ENCODE assay signal across 8 cellular contexts in the genomic region with DNA sequence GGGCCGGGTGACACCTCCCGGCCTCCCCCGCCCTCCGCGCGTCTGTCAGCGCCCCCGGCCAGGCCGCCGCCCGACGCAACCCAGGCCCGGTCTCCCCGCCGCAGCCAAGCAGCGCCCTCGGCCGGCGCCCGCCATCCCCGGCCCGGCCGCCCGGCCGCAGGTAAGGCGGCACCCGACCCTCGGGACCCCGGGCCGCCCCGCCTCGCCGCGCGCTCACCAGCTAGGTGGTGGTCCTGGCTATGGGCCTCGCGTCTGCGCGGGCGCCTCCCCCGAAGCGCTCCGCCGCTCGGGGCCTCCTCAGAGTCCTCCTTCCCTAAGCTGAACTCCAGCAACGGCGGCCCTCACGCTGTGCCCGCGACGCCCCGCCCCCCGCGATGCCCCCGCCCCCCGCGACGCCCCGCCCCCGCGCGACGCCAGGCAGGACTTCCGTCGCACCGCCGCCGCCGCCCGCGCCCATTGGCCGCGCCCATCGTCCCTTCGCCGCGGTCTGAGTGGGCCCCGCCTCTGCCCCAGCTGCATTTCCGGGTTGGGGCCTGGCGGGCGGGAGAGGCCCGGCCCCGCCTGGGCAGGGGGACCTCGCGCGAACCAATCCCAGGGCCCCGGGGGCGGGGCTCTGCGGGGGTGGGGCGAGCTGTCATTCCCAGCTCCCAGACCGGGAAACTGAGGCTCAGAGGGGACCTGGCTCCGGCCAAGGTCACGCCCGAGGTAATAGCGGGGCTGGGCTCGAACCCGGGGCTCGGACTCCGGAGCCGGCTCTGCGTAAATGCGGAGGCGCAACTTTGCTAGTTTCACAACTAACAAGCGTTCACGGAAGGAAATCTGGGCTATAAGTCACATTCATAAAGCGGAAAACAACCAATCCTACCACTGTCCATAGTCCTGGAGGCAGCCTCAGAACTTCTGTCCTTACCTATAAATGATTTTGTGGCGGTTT. TPM values are rescaled to one million over a fixed set of nuclear protein-coding genes. Genes with fewer than 3 reads are reported as not detected.
A peak's percentile ranks its signal among the peaks of the same experiment; 100 is the strongest.
DNase-seq lines count a peak whose midpoint lies in the region; ATAC-seq and TF ChIP-seq lines count a peak whose summit lies in the region.

No MANE protein-coding gene starts in this region.

- H3K9me3 Mint-ChIP-seq in activated T-cell treated with anti-CD3 and anti-CD28 coated beads, Interleukin-2, amount 50 U/mL, for 72 hours = no peaks in the 10 kb centered on the region
- H3K9me3 Mint-ChIP-seq in naive B cell = no peaks in the 10 kb centered on the region
- H3K9me3 Mint-ChIP-seq in stimulated activated effector memory CD8-positive, alpha-beta T cell treated with anti-CD3 and anti-CD28 coated beads, Interleukin-12 subunit alpha, Interleukin-12 subunit beta, amount 100 ng/mL, for 72 hours = no peaks in the 10 kb centered on the region

- H3K36me3 ChIP-seq in KOPT-K1 (ENCODE audit: insufficient read depth, low read length) (peaks cover 6% of the 10 kb centered on the region; the same call in 1 of the 2 replicates), Panc1 (ENCODE audit: control insufficient read depth, insufficient read depth, low read length) (no peaks in the 10 kb centered on the region), esophagus squamous epithelium (peaks cover 0 to 20% (median 0%) of the 10 kb centered on the region in 3 donors)

- CTCF ChIA-PET in Panc1 (lab: Charles Lee) = no interaction called here

- peak overlapping the region; percentile 90 for H3K27ac Mint-ChIP-seq in activated T-cell treated with anti-CD3 and anti-CD28 coated beads, Interleukin-2, amount 50 U/mL, for 72 hours
- peak overlapping the region; percentile 67 to 94 (median 90) for H3K27ac Mint-ChIP-seq in naive B cell
- H3K27ac Mint-ChIP-seq in stimulated activated effector memory CD8-positive, alpha-beta T cell treated with anti-CD3 and anti-CD28 coated beads, Interleukin-12 subunit alpha, Interleukin-12 subunit beta, amount 100 ng/mL, for 72 hours = no peak overlapping the region

- no peak for TF ChIP-seq CTCF in Panc1 (IDR thresholded peaks at IDR 0.05)
- TF ChIP-seq CTCF in esophagus squamous epithelium (IDR thresholded peaks at IDR 0.05) = no peak

- H3K4me1 Mint-ChIP-seq in activated T-cell treated with anti-CD3 and anti-CD28 coated beads, Interleukin-2, amount 50 U/mL, for 72 hours (ENCODE audit: low read depth) = peaks cover 54% of the 10 kb centered on the region
- peaks cover 13 to 33% (median 25%) of the 10 kb centered on the region in 3 donors for H3K4me1 Mint-ChIP-seq in naive B cell
- H3K4me1 Mint-ChIP-seq in stimulated activated effector memory CD8-positive, alpha-beta T cell treated with anti-CD3 and anti-CD28 coated beads, Interleukin-12 subunit alpha, Interleukin-12 subunit beta, amount 100 ng/mL, for 72 hours = peaks cover 25% of the 10 kb centered on the region

- no peaks in the 10 kb centered on the region for H3K27me3 Mint-ChIP-seq in activated T-cell treated with anti-CD3 and anti-CD28 coated beads, Interleukin-2, amount 50 U/mL, for 72 hours (ENCODE audit: low read depth)
- H3K27me3 Mint-ChIP-seq in naive B cell = no peaks in the 10 kb centered on the region

- in situ Hi-C loops in Panc1 (cut with HindIII; ENCODE audit: low pct_unique_long_range_greater_than_20kb, low sequenced_read_pairs) = no loop called here

- peak; percentile 84 for ATAC-seq in GM21825 (IDR thresholded peaks at IDR 0.05; ENCODE audit: unreplicated experiment)
- peak; percentile 97 for ATAC-seq in Panc1
- ATAC-seq in activated T-cell treated with anti-CD3 and anti-CD28 coated beads, Interleukin-2, amount 50 U/mL, for 72 hours (replicated peaks in 1 of 2) = peak; percentile 92 to 94
- peak; percentile 87 for ATAC-seq in naive B cell (ENCODE audit: low read depth in 2 of 2)
- ATAC-seq in stimulated activated effector memory CD8-positive, alpha-beta T cell treated with anti-CD3 and anti-CD28 coated beads, Interleukin-12 subunit alpha, Interleukin-12 subunit beta, amount 100 ng/mL, for 72 hours = peak; percentile 97

- peak in 2 of 4 donors; percentile 52 to 70 for TF ChIP-seq POLR2A in esophagus squamous epithelium (IDR thresholded peaks at IDR 0.05)

- intact Hi-C loops in Panc1 (cut with micrococcal nuclease; ENCODE audit: unreplicated experiment) (no loop called here), esophagus squamous epithelium (cut with DNase I) (no loop called here)

- BruUV-seq in Panc1 (replicated peaks; lab: Mats Ljungman, UMichigan) = no TSS peak

- H3K4me3 ChIP-seq in Panc1 (ENCODE audit: low read depth in 2 of 2, low read length in 2 of 2) (peak overlapping the region; percentile 56 to 57), esophagus squamous epithelium (peak overlapping the region; percentile 55 to 86 (median 73))

- H3K4me1 ChIP-seq in Panc1 (ENCODE audit: control insufficient read depth, insufficient read depth, low read length) (peaks cover 10% of the 10 kb centered on the region), esophagus squamous epithelium (peaks cover 5 to 43% (median 16%) of the 10 kb centered on the region in 3 donors)

- 1 to 2% methylated on average over 6 to 16 of the region's 107 CpGs for WGBS in esophagus squamous epithelium, 2 donors

- H3K9me3 ChIP-seq in KOPT-K1 (ENCODE audit: insufficient read depth, low read length, poor library complexity, severe bottlenecking) (no peaks in the 10 kb centered on the region), Panc1 (ENCODE audit: control insufficient read depth, insufficient read depth, low read depth, low read length) (no peaks in the 10 kb centered on the region), esophagus squamous epithelium (no peaks in the 10 kb centered on the region)

- H3K4me3 Mint-ChIP-seq in activated T-cell treated with anti-CD3 and anti-CD28 coated beads, Interleukin-2, amount 50 U/mL, for 72 hours = peak overlapping the region; percentile 78 to 84
- H3K4me3 Mint-ChIP-seq in naive B cell = peak overlapping the region; percentile 68 to 92 (median 88)
- H3K4me3 Mint-ChIP-seq in stimulated activated effector memory CD8-positive, alpha-beta T cell treated with anti-CD3 and anti-CD28 coated beads, Interleukin-12 subunit alpha, Interleukin-12 subunit beta, amount 100 ng/mL, for 72 hours = peak overlapping the region; percentile 66

- POLR2A ChIA-PET in Panc1 (lab: Charles Lee) = no interaction called here

- H3K36me3 Mint-ChIP-seq in activated T-cell treated with anti-CD3 and anti-CD28 coated beads, Interleukin-2, amount 50 U/mL, for 72 hours (ENCODE audit: insufficient read depth in 2 of 2) = peaks cover 10 to 16% of the 10 kb centered on the region in 2 donors
- peaks cover 0 to 7% of the 10 kb centered on the region in 2 donors for H3K36me3 Mint-ChIP-seq in naive B cell
- peaks cover 36% of the 10 kb centered on the region for H3K36me3 Mint-ChIP-seq in stimulated activated effector memory CD8-positive, alpha-beta T cell treated with anti-CD3 and anti-CD28 coated beads, Interleukin-12 subunit alpha, Interleukin-12 subunit beta, amount 100 ng/mL, for 72 hours

- H3K27me3 ChIP-seq in Panc1 (ENCODE audit: control insufficient read depth, insufficient read depth, low read length) (no peaks in the 10 kb centered on the region), esophagus squamous epithelium (no peaks in the 10 kb centered on the region)

- H3K27ac ChIP-seq in KOPT-K1 (ENCODE audit: low read depth, low read length, poor library complexity, severe bottlenecking) = peak overlapping the region; percentile 51
- H3K27ac ChIP-seq in Panc1 (ENCODE audit: low read length) = peak overlapping the region; percentile 66
- H3K27ac ChIP-seq in esophagus squamous epithelium = peak overlapping the region; percentile 90 to 95 (median 92)

- DNase-seq in DMS79 (lab: John Stamatoyannopoulos, UW) (peak; percentile 72), Panc1 (ENCODE audit: low read depth, low spot score) (peak; percentile 48), esophagus squamous epithelium (lab: John Stamatoyannopoulos, UW) (peak; percentile 71), naive B cell (peak; percentile 96)
- peak; percentile 96 for DNase-seq in activated T-cell treated with anti-CD3 and anti-CD28 coated beads, Interleukin-2, amount 50 U/mL, for 72 hours
- peak; percentile 91 to 96 for DNase-seq in stimulated activated effector memory CD8-positive, alpha-beta T cell treated with anti-CD3 and anti-CD28 coated beads, Interleukin-12 subunit alpha, Interleukin-12 subunit beta, amount 100 ng/mL, for 72 hours (ENCODE audit: low spot score in 2 of 2)

RNA-seq across cellular contexts. Expression of gene KCTD5, which starts 9.0 kb away (rescaled TPM):
- total RNA-seq in Panc1 (2021; ENCODE audit: unreplicated experiment) (61.1 TPM), esophagus squamous epithelium (10 to 100 TPM; 24.8 to 51.9 (median 40.3) TPM)
- 70.8 TPM for polyA plus RNA-seq in Panc1 (2012; ENCODE audit: insufficient read length)
- total RNA-seq in activated T-cell treated with anti-CD3 and anti-CD28 coated beads, Interleukin-2, amount 50 U/mL, for 72 hours = 10 to 100 TPM; 44.8 to 50.2 TPM
- polyA plus RNA-seq in naive B cell (ENCODE audit: low read depth in 6 of 6) = 10 to 100 TPM; 18.3 to 27.5 (median 22.3) TPM

RNA-seq across cellular contexts. Expression of gene PRSS27, which starts 46.7 kb away (rescaled TPM):
- total RNA-seq in Panc1 (2021; ENCODE audit: unreplicated experiment) (3.3 TPM), esophagus squamous epithelium (100 to 1,000 TPM; 188 to 463 (median 228) TPM)
- 7.8 TPM for polyA plus RNA-seq in Panc1 (2012; ENCODE audit: insufficient read length)
- 1 to 10 TPM; 7.6 to 8.8 TPM for total RNA-seq in activated T-cell treated with anti-CD3 and anti-CD28 coated beads, Interleukin-2, amount 50 U/mL, for 72 hours
- polyA plus RNA-seq in naive B cell (ENCODE audit: low read depth in 6 of 6) = under 1 TPM in 1 of 6 donors, not detected in 5; 0.36 TPM

Comparison
In these comparisons a context has a peak if more than half of its experiments do, and no peak if none do; other contexts are left out.
1. Peak in every context shown above with its lines: DNase-seq, ATAC-seq, H3K4me3 ChIP-seq and H3K27ac ChIP-seq.
2. RNA of gene PRSS27, which starts 46.7 kb away (total RNA-seq): 188 to 463 TPM in esophagus squamous epithelium; 7.6 to 8.8 TPM in activated T-cell treated with anti-CD3 and anti-CD28 coated beads, Interleukin-2, amount 50 U/mL, for 72 hours and 3.3 TPM in Panc1 (single experiment); every median in the first group is over 10 times any median in the second.